8 cellular contexts compared by ENCODE assay signal in genomic region chr20:31604567-31605030, GRCh38. TPM values are rescaled to one million over a fixed set of nuclear protein-coding genes. Genes with fewer than 3 reads are reported as not detected.
A peak's percentile ranks its signal among the peaks of the same experiment; 100 is the strongest.
DNase-seq lines count a peak whose midpoint lies in the region; ATAC-seq, FAIRE-seq and TF ChIP-seq lines count a peak whose summit lies in the region.

No MANE protein-coding gene starts in this region.

- no peak for TF ChIP-seq EP300 in A549 (IDR thresholded peaks at IDR 0.05)

- H3K27ac Mint-ChIP-seq in mesothelial cell of epicardium: peak overlapping the region; percentile 100

- FAIRE-seq in A549 (lab: Jason Lieb, UNC): no peak

- no peaks in the 10 kb centered on the region for H3K9me3 Mint-ChIP-seq in mesothelial cell of epicardium

- CTCF ChIA-PET in A549 (lab: Yijun Ruan, JAX): interaction anchor here (1.2 to 25.0 kb wide), 8 partner anchors 9 to 119 kb away, joined by 4 to 966 read pairs (median 12); a partner anchor contains a TSS

- H3K4me2 ChIP-seq in A549: peak overlapping the region; percentile 94

- H3K36me3 ChIP-seq in brain microvascular endothelial cell (replicated peaks): no peaks in the 10 kb centered on the region

- no peaks in the 10 kb centered on the region for H3K27me3 Mint-ChIP-seq in mesothelial cell of epicardium (ENCODE audit: low read depth)

- no peak for TF ChIP-seq RAD21 in A549 (conservative IDR thresholded peaks at IDR 0.05 in 1 of 2, IDR thresholded peaks at IDR 0.05 in 1 of 2)

- H3K4me1 Mint-ChIP-seq in mesothelial cell of epicardium: peaks cover 41% of the 10 kb centered on the region

- POLR2A ChIA-PET in A549 (lab: Yijun Ruan, JAX): interaction anchor here (0.6 to 8.1 kb wide), 23 partner anchors 8 to 621 kb away, joined by 3 to 265 read pairs (median 9); partner anchors contain the start of gene BCL2L1

- peak in 1 of 2 experiments; percentile 0; a peak in 2 of 6 replicates for ATAC-seq in A549
- ATAC-seq in HG03135 (IDR thresholded peaks at IDR 0.05; ENCODE audit: unreplicated experiment): peak; percentile 5
- no peak for ATAC-seq in HG02588 (IDR thresholded peaks at IDR 0.05; ENCODE audit: unreplicated experiment)

- no peaks in the 10 kb centered on the region for H3K27me3 ChIP-seq in brain microvascular endothelial cell (replicated peaks)

- no peaks in the 10 kb centered on the region for H3K9me3 ChIP-seq in A549

- WGBS in A549 (ENCODE audit: missing lambda C conversion rate): 2% methylated on average over 14 of the region's 14 CpGs

- H3K4me1 ChIP-seq in A549: peaks cover 44% of the 10 kb centered on the region

- peak overlapping the region; percentile 93 for H3K4me3 ChIP-seq in A549
- H3K4me3 ChIP-seq in brain microvascular endothelial cell (ENCODE audit: low read depth, low read length): peak overlapping the region; percentile 94

- H3K27ac ChIP-seq in A549 (peak overlapping the region; percentile 97 to 98), brain microvascular endothelial cell (peak overlapping the region; percentile 90)

- in situ Hi-C loops in brain microvascular endothelial cell (cut with HindIII; ENCODE audit: low pct_ligation_motif_present, low sequenced_read_pairs): no loop called here

- H3K36me3 Mint-ChIP-seq in mesothelial cell of epicardium: peaks cover 13% of the 10 kb centered on the region

- TF ChIP-seq CTCF in A549 (IDR thresholded peaks at IDR 0.05) (no peak), brain microvascular endothelial cell (IDR thresholded peaks at IDR 0.05; ENCODE audit: low read depth, low read length, missing control alignments) (no peak), mesothelial cell of epicardium (IDR thresholded peaks at IDR 0.05; ENCODE audit: unreplicated experiment) (no peak), GM10266 (IDR thresholded peaks at IDR 0.05; ENCODE audit: control insufficient read depth, insufficient read depth, low read depth, missing control alignments) (no peak)

- DNase-seq in A549 (ENCODE audit: low read depth in 1 of 2, low spot score in 1 of 2): no peak
- DNase-seq in brain microvascular endothelial cell: no peak
- DNase-seq in mesothelial cell of epicardium (ENCODE audit: low spot score in 2 of 2, unreplicated experiment in 2 of 2): no peak
- no peak for DNase-seq in NCI-H2081 treated with DMSO at 0.1 percent for 48 hours (lab: John Stamatoyannopoulos, UW)
- DNase-seq in GM10266 (ENCODE audit: extremely low spot score): no peak
- no peak for DNase-seq in activated CD4-positive, alpha-beta T cell treated with anti-CD3 and anti-CD28 coated beads, Interleukin-2, amount 50 U/mL, for 1 hour

- TF ChIP-seq POLR2A in A549 (IDR thresholded peaks at IDR 0.05; ENCODE audit: low read length): no peak

- H3K4me3 Mint-ChIP-seq in mesothelial cell of epicardium: peak overlapping the region; percentile 98

TF ChIP-seq in A549, 52 proteins besides CTCF, POLR2A, EP300 and RAD21 (continues in another document):
- no peak for TF ChIP-seq BCL3 (IDR thresholded peaks at IDR 0.05)
- peak; percentile 69; the same call in 1 of the 2 replicates for TF ChIP-seq HEYL (CRISPR knock-in tag; IDR thresholded peaks at IDR 0.05)
- TF ChIP-seq, protein P1, sequence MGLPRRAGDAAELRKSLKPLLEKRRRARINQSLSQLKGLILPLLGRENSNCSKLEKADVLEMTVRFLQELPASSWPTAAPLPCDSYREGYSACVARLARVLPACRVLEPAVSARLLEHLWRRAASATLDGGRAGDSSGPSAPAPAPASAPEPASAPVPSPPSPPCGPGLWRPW (IDR thresholded peaks at IDR 0.05): no peak
- TF ChIP-seq MAX (IDR thresholded peaks at IDR 0.05): no peak
- no peak for TF ChIP-seq JUNB (IDR thresholded peaks at IDR 0.05)
- TF ChIP-seq SREBF2 (IDR thresholded peaks at IDR 0.05): no peak; the same call in 1 of the 2 replicates
- no peak for TF ChIP-seq GATA3 (IDR thresholded peaks at IDR 0.05; ENCODE audit: borderline replicate concordance)
- TF ChIP-seq CBX8 (IDR thresholded peaks at IDR 0.05): no peak
- TF ChIP-seq, protein P2, sequence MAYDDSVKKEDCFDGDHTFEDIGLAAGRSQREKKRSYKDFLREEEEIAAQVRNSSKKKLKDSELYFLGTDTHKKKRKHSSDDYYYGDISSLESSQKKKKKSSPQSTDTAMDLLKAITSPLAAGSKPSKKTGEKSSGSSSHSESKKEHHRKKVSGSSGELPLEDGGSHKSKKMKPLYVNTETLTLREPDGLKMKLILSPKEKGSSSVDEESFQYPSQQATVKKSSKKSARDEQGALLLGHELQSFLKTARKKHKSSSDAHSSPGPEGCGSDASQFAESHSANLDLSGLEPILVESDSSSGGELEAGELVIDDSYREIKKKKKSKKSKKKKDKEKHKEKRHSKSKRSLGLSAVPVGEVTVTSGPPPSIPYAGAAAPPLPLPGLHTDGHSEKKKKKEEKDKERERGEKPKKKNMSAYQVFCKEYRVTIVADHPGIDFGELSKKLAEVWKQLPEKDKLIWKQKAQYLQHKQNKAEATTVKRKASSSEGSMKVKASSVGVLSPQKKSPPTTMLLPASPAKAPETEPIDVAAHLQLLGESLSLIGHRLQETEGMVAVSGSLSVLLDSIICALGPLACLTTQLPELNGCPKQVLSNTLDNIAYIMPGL (CRISPR knock-in tag; IDR thresholded peaks at IDR 0.05; ENCODE audit: borderline replicate concordance): no peak; the same call in none of the 2 replicates
- peak; percentile 74; the same call in 1 of the 2 replicates for TF ChIP-seq ZSCAN20 (CRISPR knock-in tag; IDR thresholded peaks at IDR 0.05)
- peak; percentile 91 for TF ChIP-seq RARB (CRISPR knock-in tag; IDR thresholded peaks at IDR 0.05)
- TF ChIP-seq EHMT2 (IDR thresholded peaks at IDR 0.05; ENCODE audit: low read depth): no peak
- no peak for TF ChIP-seq SMC3 (IDR thresholded peaks at IDR 0.05)
- TF ChIP-seq HOXB13 (CRISPR knock-in tag; IDR thresholded peaks at IDR 0.05; ENCODE audit: low read depth): peak; percentile 82; the same call in 1 of the 2 replicates
- TF ChIP-seq ZFP36 (IDR thresholded peaks at IDR 0.05; ENCODE audit: borderline replicate concordance, partially characterized antibody): no peak
- TF ChIP-seq ZNF302 (CRISPR knock-in tag; IDR thresholded peaks at IDR 0.05): no peak
- TF ChIP-seq TP53 (CRISPR knock-in tag; IDR thresholded peaks at IDR 0.05): peak; percentile 97
- TF ChIP-seq, protein P3, sequence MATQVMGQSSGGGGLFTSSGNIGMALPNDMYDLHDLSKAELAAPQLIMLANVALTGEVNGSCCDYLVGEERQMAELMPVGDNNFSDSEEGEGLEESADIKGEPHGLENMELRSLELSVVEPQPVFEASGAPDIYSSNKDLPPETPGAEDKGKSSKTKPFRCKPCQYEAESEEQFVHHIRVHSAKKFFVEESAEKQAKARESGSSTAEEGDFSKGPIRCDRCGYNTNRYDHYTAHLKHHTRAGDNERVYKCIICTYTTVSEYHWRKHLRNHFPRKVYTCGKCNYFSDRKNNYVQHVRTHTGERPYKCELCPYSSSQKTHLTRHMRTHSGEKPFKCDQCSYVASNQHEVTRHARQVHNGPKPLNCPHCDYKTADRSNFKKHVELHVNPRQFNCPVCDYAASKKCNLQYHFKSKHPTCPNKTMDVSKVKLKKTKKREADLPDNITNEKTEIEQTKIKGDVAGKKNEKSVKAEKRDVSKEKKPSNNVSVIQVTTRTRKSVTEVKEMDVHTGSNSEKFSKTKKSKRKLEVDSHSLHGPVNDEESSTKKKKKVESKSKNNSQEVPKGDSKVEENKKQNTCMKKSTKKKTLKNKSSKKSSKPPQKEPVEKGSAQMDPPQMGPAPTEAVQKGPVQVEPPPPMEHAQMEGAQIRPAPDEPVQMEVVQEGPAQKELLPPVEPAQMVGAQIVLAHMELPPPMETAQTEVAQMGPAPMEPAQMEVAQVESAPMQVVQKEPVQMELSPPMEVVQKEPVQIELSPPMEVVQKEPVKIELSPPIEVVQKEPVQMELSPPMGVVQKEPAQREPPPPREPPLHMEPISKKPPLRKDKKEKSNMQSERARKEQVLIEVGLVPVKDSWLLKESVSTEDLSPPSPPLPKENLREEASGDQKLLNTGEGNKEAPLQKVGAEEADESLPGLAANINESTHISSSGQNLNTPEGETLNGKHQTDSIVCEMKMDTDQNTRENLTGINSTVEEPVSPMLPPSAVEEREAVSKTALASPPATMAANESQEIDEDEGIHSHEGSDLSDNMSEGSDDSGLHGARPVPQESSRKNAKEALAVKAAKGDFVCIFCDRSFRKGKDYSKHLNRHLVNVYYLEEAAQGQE (IDR thresholded peaks at IDR 0.05): no peak; the same call in 1 of the 2 replicates
- no peak for TF ChIP-seq POLR2AphosphoS2 (conservative IDR thresholded peaks at IDR 0.05; ENCODE audit: low read length)

RNA-seq across cellular contexts. Expression of gene ID1, which starts 0.5 kb away (rescaled TPM):
- 237 and 250 TPM in 2 replicates for polyA plus RNA-seq in A549 (2011; rRNA removed)
- 951 and 1,146 TPM in 2 replicates for polyA plus RNA-seq in A549 (2012; cell fraction: cytosol; rRNA removed)
- polyA plus RNA-seq in A549 (2012; cell fraction: nucleus; rRNA removed): 1,622 and 2,122 TPM in 2 replicates
- 257 to 432 TPM (median 387 TPM) in 3 replicates for polyA plus RNA-seq in A549 (2017; fragmentation: RNase III; extraction: RNeasy Plus Mini Kit Qiagen cat#74134 plus additional on column Dnase treatment)
- polyA minus RNA-seq in A549 (2011; rRNA and poly(A)+ RNA removed): 188 and 250 TPM in 2 replicates
- 374 to 378 TPM (median 377 TPM) in 3 replicates for total RNA-seq in mesothelial cell of epicardium

RNA-seq across cellular contexts. Expression of gene COX4I2, which starts 33.1 kb away (rescaled TPM):
- polyA plus RNA-seq in A549 (2011; rRNA removed) (not detected in 2 replicates), A549 (2017; fragmentation: RNase III; extraction: RNeasy Plus Mini Kit Qiagen cat#74134 plus additional on column Dnase treatment) (not detected in 3 replicates)
- not detected in 2 replicates for polyA plus RNA-seq in A549 (2012; cell fraction: cytosol; rRNA removed)
- not detected in 2 replicates for polyA plus RNA-seq in A549 (2012; cell fraction: nucleus; rRNA removed)
- not detected in 2 replicates for polyA minus RNA-seq in A549 (2011; rRNA and poly(A)+ RNA removed)
- 0.34 TPM in 1 of 3 replicates, not detected in the others for total RNA-seq in mesothelial cell of epicardium
